8 cellular contexts compared by ENCODE assay signal in the genomic region with DNA sequence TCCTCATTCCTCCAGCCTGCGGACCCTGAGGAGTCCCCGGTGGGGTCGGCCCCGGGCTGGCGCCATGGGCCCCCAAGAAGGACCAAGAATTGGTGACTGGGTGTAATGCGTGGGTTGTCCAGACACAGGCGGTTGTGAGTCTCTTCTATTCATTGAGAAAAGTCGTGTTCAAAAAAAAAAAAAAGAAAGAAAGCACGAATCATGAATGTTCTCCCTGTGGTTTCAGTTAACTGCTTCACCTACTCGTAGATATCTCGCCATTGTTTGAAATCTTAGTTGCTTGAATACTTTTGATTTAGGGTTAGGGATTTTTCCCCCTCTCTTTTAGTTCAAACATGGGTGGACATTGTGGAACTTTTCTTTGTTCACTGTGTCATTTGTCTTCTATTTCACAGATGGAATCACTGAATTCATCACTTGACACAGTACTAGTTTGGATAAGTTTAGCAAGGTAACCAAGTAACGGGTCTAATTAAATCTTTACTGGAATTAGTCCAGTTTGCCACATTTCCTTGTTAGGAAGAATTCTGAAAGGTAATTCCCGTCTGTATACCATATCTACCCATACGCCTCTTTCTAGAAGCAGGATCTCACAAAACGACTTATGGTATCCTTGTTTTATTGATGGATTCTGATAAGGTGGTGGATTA. TPM values are rescaled to one million over a fixed set of nuclear protein-coding genes. Genes with fewer than 3 reads are reported as not detected.
DNase-seq lines count a peak whose midpoint lies in the region; ATAC-seq and TF ChIP-seq lines count a peak whose summit lies in the region.

No MANE protein-coding gene starts in this region.

- no peaks in the 10 kb centered on the region for H3K9me3 ChIP-seq in ovary

- peaks cover 6% of the 10 kb centered on the region for H3K4me1 ChIP-seq in ovary (ENCODE audit: insufficient read depth)

- TF ChIP-seq CTCF in fibroblast of mammary gland (conservative IDR thresholded peaks at IDR 0.05; ENCODE audit: control insufficient read depth, insufficient read depth, low read depth, low read length) (no peak), ovary (IDR thresholded peaks at IDR 0.05) (no peak)

- peak overlapping the region; percentile 70 to 83 for H3K27ac ChIP-seq in ovary

- peak; percentile 36 for ATAC-seq in GM19324 (IDR thresholded peaks at IDR 0.05; ENCODE audit: low FRiP score, unreplicated experiment)
- ATAC-seq in HG03196 (IDR thresholded peaks at IDR 0.05; ENCODE audit: unreplicated experiment): peak; percentile 38

- H3K4me3 ChIP-seq in fibroblast of mammary gland (ENCODE audit: control insufficient read depth, low read depth, low read length): peak overlapping the region; percentile 88
- H3K4me3 ChIP-seq in ovary: peak overlapping the region; percentile 63

- TF ChIP-seq POLR2A in ovary (IDR thresholded peaks at IDR 0.05): no peak

- WGBS in ovary, 3 donors: 4 to 5% (median 4%) methylated on average over 15 of the region's 15 CpGs

- peak; percentile 72 for DNase-seq in COLO829 (ENCODE audit: low spot score)
- peak; percentile 22 for DNase-seq in T-helper 9 cell
- peak; percentile 54 for DNase-seq in fibroblast of mammary gland (ENCODE audit: low read depth)
- no peak for DNase-seq in ovary
- no peak for DNase-seq in UCSD-AML1 (lab: John Stamatoyannopoulos, UW; ENCODE audit: unreplicated experiment)
- DNase-seq in medulla oblongata (ENCODE audit: extremely low spot score): no peak

- H3K36me3 ChIP-seq in ovary: no peaks in the 10 kb centered on the region

- H3K27me3 ChIP-seq in ovary: no peaks in the 10 kb centered on the region

- intact Hi-C loops in ovary (cut with DNase I): no loop called here

- no peak for TF ChIP-seq EP300 in ovary (IDR thresholded peaks at IDR 0.05)

RNA-seq across cellular contexts. Expression of a gene that starts 0.8 kb away (rescaled TPM):
- 10 to 100 TPM; 24.4 to 44.3 (median 35.3) TPM for total RNA-seq in ovary
- 10 to 100 TPM; 35.7 to 50.1 TPM for polyA plus RNA-seq in ovary

Comparison
In these comparisons a context has a peak if more than half of its experiments do, and no peak if none do; other contexts are left out.
1. DNase-seq: peak in COLO829 (single experiment), T-helper 9 cell (single experiment) and fibroblast of mammary gland (single experiment); none in ovary (0 of 5), UCSD-AML1 (single experiment) and medulla oblongata (single experiment).